In genomic region chr6:133583907-133584306, GRCh38 we compare ENCODE assay signal across 1 cellular context.
TF ChIP-seq lines count a peak whose summit lies in the region.

No MANE protein-coding gene starts in this region.

TF ChIP-seq in HepG2, 621 proteins besides CTCF, POLR2A, EP300 and RAD21 (continued from another document):
- TF ChIP-seq ZBTB37 (CRISPR knock-in tag; IDR thresholded peaks at IDR 0.05) (no peak), LBX2 (CRISPR knock-in tag; IDR thresholded peaks at IDR 0.05; ENCODE audit: borderline replicate concordance) (no peak), GPN1 (CRISPR knock-in tag; IDR thresholded peaks at IDR 0.05; ENCODE audit: borderline replicate concordance) (no peak), HMGA1 (CRISPR knock-in tag; conservative IDR thresholded peaks at IDR 0.05) (no peak), PAXIP1 (CRISPR knock-in tag; conservative IDR thresholded peaks at IDR 0.05) (no peak), TAF15 (IDR thresholded peaks at IDR 0.05; ENCODE audit: low read depth, low read length, poor library complexity, severe bottlenecking) (no peak), SRSF4 (IDR thresholded peaks at IDR 0.05; ENCODE audit: low read depth, low read length, poor library complexity, severe bottlenecking) (no peak), HIVEP1 (CRISPR knock-in tag; IDR thresholded peaks at IDR 0.05) (no peak)
